ENCODE assay signal across 1 cellular context in the genomic region with DNA sequence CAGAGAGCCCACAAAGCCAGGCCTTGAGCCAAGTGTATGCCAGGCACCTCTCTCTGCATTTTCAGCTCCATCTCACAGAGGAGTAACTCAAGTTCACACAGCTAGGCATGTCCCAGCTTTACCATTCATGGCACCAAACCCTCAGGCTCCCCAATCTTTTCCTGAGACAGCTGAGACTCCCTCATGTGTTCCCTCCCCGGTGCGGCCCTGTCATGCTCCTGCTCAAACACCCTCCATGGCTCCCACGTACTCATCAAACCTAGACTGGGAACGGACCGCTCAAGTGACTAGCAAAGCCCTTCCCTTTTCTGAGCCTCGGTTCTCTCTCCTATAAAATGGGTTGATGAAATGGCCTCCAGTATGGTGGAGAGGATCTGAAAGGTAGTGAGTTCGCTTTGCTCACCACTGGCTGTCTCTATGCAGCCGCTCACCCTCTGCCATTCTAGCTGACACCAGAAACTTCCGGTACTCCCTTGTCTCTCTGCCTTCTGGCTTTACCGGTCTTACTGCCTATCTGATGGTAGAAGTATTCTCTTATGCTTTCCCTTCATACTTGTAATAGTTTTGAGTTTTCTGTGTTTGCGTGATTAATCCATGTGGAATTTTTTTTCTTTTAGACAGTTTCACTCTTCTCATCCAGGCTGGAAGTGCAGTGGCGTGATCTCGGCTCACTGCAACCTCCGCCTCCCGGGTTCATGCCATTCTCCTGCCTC.
TF ChIP-seq lines count a peak whose summit lies in the region.

No MANE protein-coding gene starts in this region.

TF ChIP-seq in K562, 482 proteins besides CTCF, POLR2A, EP300 and RAD21 (continued from another document and continues in another):
- peak; percentile 68 for TF ChIP-seq ZNF3 (CRISPR knock-in tag; IDR thresholded peaks at IDR 0.05)
- TF ChIP-seq, protein P1, sequence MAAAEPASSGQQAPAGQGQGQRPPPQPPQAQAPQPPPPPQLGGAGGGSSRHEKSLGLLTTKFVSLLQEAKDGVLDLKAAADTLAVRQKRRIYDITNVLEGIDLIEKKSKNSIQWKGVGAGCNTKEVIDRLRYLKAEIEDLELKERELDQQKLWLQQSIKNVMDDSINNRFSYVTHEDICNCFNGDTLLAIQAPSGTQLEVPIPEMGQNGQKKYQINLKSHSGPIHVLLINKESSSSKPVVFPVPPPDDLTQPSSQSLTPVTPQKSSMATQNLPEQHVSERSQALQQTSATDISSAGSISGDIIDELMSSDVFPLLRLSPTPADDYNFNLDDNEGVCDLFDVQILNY (CRISPR knock-in tag; IDR thresholded peaks at IDR 0.05): peak; percentile 80; the same call in 1 of the 2 replicates
- TF ChIP-seq NRF1 (conservative IDR thresholded peaks at IDR 0.05 in 1 of 2, IDR thresholded peaks at IDR 0.05 in 1 of 2): 0 out of 4 replicates have a peak, but pooled peaks of 1 of the 2 experiments have one; percentile 7
- peak; percentile 97 for TF ChIP-seq ZFP36 (IDR thresholded peaks at IDR 0.05; ENCODE audit: low read depth, low read length, partially characterized antibody)
- TF ChIP-seq ZNF134 (CRISPR knock-in tag; conservative IDR thresholded peaks at IDR 0.05): peak; percentile 89
- TF ChIP-seq KDM1A (IDR thresholded peaks at IDR 0.05): peak; percentile 95 to 98
- 0 out of 2 replicates have a peak, but pooled peaks have one; percentile 11 for TF ChIP-seq SMARCC2 (IDR thresholded peaks at IDR 0.05; ENCODE audit: low read depth)
- TF ChIP-seq NBN (IDR thresholded peaks at IDR 0.05; ENCODE audit: low read depth): peak; percentile 15; the same call in 1 of the 2 replicates
- TF ChIP-seq FOXA3 (CRISPR knock-in tag; conservative IDR thresholded peaks at IDR 0.05 in 1 of 2, IDR thresholded peaks at IDR 0.05 in 1 of 2): no peak
- peak; percentile 49; the same call in 1 of the 2 replicates for TF ChIP-seq MTF1 (CRISPR knock-in tag; IDR thresholded peaks at IDR 0.05; ENCODE audit: borderline replicate concordance)
- TF ChIP-seq, protein P2, sequence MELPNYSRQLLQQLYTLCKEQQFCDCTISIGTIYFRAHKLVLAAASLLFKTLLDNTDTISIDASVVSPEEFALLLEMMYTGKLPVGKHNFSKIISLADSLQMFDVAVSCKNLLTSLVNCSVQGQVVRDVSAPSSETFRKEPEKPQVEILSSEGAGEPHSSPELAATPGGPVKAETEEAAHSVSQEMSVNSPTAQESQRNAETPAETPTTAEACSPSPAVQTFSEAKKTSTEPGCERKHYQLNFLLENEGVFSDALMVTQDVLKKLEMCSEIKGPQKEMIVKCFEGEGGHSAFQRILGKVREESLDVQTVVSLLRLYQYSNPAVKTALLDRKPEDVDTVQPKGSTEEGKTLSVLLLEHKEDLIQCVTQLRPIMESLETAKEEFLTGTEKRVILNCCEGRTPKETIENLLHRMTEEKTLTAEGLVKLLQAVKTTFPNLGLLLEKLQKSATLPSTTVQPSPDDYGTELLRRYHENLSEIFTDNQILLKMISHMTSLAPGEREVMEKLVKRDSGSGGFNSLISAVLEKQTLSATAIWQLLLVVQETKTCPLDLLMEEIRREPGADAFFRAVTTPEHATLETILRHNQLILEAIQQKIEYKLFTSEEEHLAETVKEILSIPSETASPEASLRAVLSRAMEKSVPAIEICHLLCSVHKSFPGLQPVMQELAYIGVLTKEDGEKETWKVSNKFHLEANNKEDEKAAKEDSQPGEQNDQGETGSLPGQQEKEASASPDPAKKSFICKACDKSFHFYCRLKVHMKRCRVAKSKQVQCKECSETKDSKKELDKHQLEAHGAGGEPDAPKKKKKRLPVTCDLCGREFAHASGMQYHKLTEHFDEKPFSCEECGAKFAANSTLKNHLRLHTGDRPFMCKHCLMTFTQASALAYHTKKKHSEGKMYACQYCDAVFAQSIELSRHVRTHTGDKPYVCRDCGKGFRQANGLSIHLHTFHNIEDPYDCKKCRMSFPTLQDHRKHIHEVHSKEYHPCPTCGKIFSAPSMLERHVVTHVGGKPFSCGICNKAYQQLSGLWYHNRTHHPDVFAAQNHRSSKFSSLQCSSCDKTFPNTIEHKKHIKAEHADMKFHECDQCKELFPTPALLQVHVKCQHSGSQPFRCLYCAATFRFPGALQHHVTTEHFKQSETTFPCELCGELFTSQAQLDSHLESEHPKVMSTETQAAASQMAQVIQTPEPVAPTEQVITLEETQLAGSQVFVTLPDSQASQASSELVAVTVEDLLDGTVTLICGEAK (IDR thresholded peaks at IDR 0.05): no peak
- TF ChIP-seq, protein P2 (CRISPR knock-in tag; IDR thresholded peaks at IDR 0.05): no peak
- peak; percentile 54 for TF ChIP-seq RBBP5 (IDR thresholded peaks at IDR 0.05; ENCODE audit: borderline replicate concordance, insufficient read depth, low read length, poor library complexity, severe bottlenecking)
- TF ChIP-seq MAZ (CRISPR knock-in tag; conservative IDR thresholded peaks at IDR 0.05 in 1 of 2, IDR thresholded peaks at IDR 0.05 in 1 of 2): peak in 1 of 2 experiments; percentile 66; a peak in 2 of 4 replicates
- peak; percentile 53 for TF ChIP-seq PHF20 (IDR thresholded peaks at IDR 0.05; ENCODE audit: partially characterized antibody)
- TF ChIP-seq GTF2E2 (tag; IDR thresholded peaks at IDR 0.05): peak; percentile 35; the same call in 1 of the 2 replicates
- TF ChIP-seq TAF9B (IDR thresholded peaks at IDR 0.05; ENCODE audit: partially characterized antibody): no peak
- TF ChIP-seq CHD4 (IDR thresholded peaks at IDR 0.05; ENCODE audit: insufficient read depth, insufficient replicate concordance, low read depth, low read length, poor library complexity, severe bottlenecking): peak; percentile 97
- peak; percentile 14; the same call in 1 of the 2 replicates for TF ChIP-seq LEF1 (IDR thresholded peaks at IDR 0.05)
- 0 out of 2 replicates have a peak, but pooled peaks have one; percentile 51 for TF ChIP-seq ZNF764 (CRISPR knock-in tag; IDR thresholded peaks at IDR 0.05; ENCODE audit: low read depth)
- TF ChIP-seq, protein P3, sequence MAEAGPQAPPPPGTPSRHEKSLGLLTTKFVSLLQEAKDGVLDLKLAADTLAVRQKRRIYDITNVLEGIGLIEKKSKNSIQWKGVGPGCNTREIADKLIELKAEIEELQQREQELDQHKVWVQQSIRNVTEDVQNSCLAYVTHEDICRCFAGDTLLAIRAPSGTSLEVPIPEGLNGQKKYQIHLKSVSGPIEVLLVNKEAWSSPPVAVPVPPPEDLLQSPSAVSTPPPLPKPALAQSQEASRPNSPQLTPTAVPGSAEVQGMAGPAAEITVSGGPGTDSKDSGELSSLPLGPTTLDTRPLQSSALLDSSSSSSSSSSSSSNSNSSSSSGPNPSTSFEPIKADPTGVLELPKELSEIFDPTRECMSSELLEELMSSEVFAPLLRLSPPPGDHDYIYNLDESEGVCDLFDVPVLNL (CRISPR knock-in tag; IDR thresholded peaks at IDR 0.05; ENCODE audit: low read depth): peak; percentile 37; the same call in 1 of the 2 replicates
- TF ChIP-seq HLTF (IDR thresholded peaks at IDR 0.05): peak; percentile 42; the same call in 1 of the 2 replicates
- TF ChIP-seq ARHGAP35 (IDR thresholded peaks at IDR 0.05; ENCODE audit: partially characterized antibody): peak; percentile 68
- TF ChIP-seq HDAC1 (IDR thresholded peaks at IDR 0.05): peak in 1 of 2 experiments; percentile 47; a peak in 1 of 4 replicates
- peak; percentile 80; the same call in 1 of the 2 replicates for TF ChIP-seq KAT7 (CRISPR knock-in tag; IDR thresholded peaks at IDR 0.05; ENCODE audit: borderline replicate concordance)
- TF ChIP-seq, protein P4, sequence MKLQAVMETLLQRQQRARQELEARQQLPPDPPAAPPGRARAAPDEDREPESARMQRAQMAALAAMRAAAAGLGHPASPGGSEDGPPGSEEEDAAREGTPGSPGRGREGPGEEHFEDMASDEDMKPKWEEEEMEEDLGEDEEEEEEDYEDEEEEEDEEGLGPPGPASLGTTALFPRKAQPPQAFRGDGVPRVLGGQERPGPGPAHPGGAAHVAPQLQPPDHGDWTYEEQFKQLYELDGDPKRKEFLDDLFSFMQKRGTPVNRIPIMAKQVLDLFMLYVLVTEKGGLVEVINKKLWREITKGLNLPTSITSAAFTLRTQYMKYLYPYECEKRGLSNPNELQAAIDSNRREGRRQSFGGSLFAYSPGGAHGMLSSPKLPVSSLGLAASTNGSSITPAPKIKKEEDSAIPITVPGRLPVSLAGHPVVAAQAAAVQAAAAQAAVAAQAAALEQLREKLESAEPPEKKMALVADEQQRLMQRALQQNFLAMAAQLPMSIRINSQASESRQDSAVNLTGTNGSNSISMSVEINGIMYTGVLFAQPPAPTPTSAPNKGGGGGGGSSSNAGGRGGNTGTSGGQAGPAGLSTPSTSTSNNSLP (IDR thresholded peaks at IDR 0.05; ENCODE audit: borderline replicate concordance, low read depth, low read length): no peak
- TF ChIP-seq, protein P5, sequence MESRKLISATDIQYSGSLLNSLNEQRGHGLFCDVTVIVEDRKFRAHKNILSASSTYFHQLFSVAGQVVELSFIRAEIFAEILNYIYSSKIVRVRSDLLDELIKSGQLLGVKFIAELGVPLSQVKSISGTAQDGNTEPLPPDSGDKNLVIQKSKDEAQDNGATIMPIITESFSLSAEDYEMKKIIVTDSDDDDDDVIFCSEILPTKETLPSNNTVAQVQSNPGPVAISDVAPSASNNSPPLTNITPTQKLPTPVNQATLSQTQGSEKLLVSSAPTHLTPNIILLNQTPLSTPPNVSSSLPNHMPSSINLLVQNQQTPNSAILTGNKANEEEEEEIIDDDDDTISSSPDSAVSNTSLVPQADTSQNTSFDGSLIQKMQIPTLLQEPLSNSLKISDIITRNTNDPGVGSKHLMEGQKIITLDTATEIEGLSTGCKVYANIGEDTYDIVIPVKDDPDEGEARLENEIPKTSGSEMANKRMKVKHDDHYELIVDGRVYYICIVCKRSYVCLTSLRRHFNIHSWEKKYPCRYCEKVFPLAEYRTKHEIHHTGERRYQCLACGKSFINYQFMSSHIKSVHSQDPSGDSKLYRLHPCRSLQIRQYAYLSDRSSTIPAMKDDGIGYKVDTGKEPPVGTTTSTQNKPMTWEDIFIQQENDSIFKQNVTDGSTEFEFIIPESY (CRISPR knock-in tag; IDR thresholded peaks at IDR 0.05): peak; percentile 71
- 0 out of 2 replicates have a peak, but pooled peaks have one; percentile 57 for TF ChIP-seq ZKSCAN8 (CRISPR knock-in tag; IDR thresholded peaks at IDR 0.05)
- no peak for TF ChIP-seq ETV6 (IDR thresholded peaks at IDR 0.05; ENCODE audit: borderline replicate concordance in 1 of 2, low read depth in 2 of 2, low read length in 1 of 2)
- no peak for TF ChIP-seq ETV6 (CRISPR knock-in tag; IDR thresholded peaks at IDR 0.05; ENCODE audit: borderline replicate concordance)
- no peak for TF ChIP-seq LARP7 (IDR thresholded peaks at IDR 0.05)
- peak; percentile 59; the same call in 1 of the 2 replicates for TF ChIP-seq HSF4 (CRISPR knock-in tag; IDR thresholded peaks at IDR 0.05; ENCODE audit: borderline replicate concordance)
- TF ChIP-seq CBX3 (IDR thresholded peaks at IDR 0.05; ENCODE audit: borderline replicate concordance in 1 of 2, low read length in 2 of 2): peak in 1 of 2 experiments; percentile 81; a peak in 2 of 3 replicates
- TF ChIP-seq SP1 (CRISPR knock-in tag; IDR thresholded peaks at IDR 0.05): peak; percentile 68
- TF ChIP-seq ZNF217 (CRISPR knock-in tag; IDR thresholded peaks at IDR 0.05): no peak
- peak; percentile 63; the same call in 1 of the 2 replicates for TF ChIP-seq SPI1 (IDR thresholded peaks at IDR 0.05; ENCODE audit: borderline replicate concordance, low read depth, low read length)
- no peak for TF ChIP-seq ZNF174 (CRISPR knock-in tag; IDR thresholded peaks at IDR 0.05)
- TF ChIP-seq MEF2D (tag; conservative IDR thresholded peaks at IDR 0.05; ENCODE audit: low read depth): peak; percentile 25; the same call in 1 of the 2 replicates
- TF ChIP-seq XRCC5 (IDR thresholded peaks at IDR 0.05; ENCODE audit: low read depth, low read length): peak; percentile 60; the same call in 1 of the 2 replicates
- TF ChIP-seq DPF2 (IDR thresholded peaks at IDR 0.05): peak; percentile 83
- TF ChIP-seq HDAC8 (tag; IDR thresholded peaks at IDR 0.05): 0 out of 2 replicates have a peak, but pooled peaks have one; percentile 37
- peak; percentile 99 for TF ChIP-seq RBM25 (IDR thresholded peaks at IDR 0.05; ENCODE audit: low read depth, low read length, severe bottlenecking)
- TF ChIP-seq, protein P6, sequence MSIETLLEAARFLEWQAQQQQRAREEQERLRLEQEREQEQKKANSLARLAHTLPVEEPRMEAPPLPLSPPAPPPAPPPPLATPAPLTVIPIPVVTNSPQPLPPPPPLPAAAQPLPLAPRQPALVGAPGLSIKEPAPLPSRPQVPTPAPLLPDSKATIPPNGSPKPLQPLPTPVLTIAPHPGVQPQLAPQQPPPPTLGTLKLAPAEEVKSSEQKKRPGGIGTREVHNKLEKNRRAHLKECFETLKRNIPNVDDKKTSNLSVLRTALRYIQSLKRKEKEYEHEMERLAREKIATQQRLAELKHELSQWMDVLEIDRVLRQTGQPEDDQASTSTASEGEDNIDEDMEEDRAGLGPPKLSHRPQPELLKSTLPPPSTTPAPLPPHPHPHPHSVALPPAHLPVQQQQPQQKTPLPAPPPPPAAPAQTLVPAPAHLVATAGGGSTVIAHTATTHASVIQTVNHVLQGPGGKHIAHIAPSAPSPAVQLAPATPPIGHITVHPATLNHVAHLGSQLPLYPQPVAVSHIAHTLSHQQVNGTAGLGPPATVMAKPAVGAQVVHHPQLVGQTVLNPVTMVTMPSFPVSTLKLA (conservative IDR thresholded peaks at IDR 0.05): no peak
- TF ChIP-seq ZNF175 (CRISPR knock-in tag; IDR thresholded peaks at IDR 0.05; ENCODE audit: low read depth): peak; percentile 49; the same call in 1 of the 2 replicates
- peak; percentile 98 for TF ChIP-seq CBX1 (IDR thresholded peaks at IDR 0.05; ENCODE audit: low read depth)
